In the genomic region with DNA sequence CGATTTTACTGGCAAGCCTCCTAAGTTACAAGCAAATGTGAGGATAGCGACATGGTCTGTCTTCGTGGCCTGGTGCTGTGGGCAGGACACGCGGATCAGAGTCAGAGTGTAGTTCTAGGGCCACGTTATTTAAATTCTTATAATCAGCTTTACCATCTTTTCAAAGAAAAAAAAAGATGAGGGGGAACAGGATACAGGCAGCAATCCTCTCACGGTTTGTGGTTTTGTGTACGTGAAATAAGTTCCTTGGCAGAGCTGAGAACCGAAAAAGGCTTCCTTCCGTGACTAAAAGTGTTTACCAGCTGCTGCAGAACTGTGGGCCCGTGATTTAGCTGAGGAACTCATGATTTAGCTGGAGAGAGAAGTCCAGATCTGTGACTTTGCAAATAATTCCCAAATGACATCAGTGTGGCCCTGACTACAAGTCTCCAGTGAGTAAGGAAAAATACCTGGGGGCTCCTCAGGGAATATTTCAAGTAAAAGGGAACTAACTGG, we compare ENCODE assay signal across 8 cellular contexts. TPM values are rescaled to one million over a fixed set of nuclear protein-coding genes. Genes with fewer than 3 reads are reported as not detected.
DNase-seq lines count a peak whose midpoint lies in the region; ATAC-seq and TF ChIP-seq lines count a peak whose summit lies in the region.

No MANE protein-coding gene starts in this region.

- H3K27ac ChIP-seq in KMS-11: no peak overlapping the region; the same call in 1 of the 2 replicates
- H3K27ac ChIP-seq in subcutaneous abdominal adipose tissue (ENCODE audit: low read depth, low read length): peak overlapping the region; percentile 80

- ATAC-seq in GM21576 (IDR thresholded peaks at IDR 0.05; ENCODE audit: unreplicated experiment): peak; percentile 72
- peak; percentile 72 to 87 for ATAC-seq in activated T-cell treated with anti-CD3 and anti-CD28 coated beads, Interleukin-2, amount 50 U/mL, for 4 hours

- H3K4me2 ChIP-seq in KMS-11: peak overlapping the region; percentile 25; the same call in 1 of the 2 replicates

- no peak for TF ChIP-seq CTCF in GM10266 (IDR thresholded peaks at IDR 0.05; ENCODE audit: control insufficient read depth, insufficient read depth, low read depth, missing control alignments)
- TF ChIP-seq CTCF in KMS-11 (conservative IDR thresholded peaks at IDR 0.05; ENCODE audit: low read depth, low read length): no peak

- peak overlapping the region; percentile 59 for H3K4me3 Mint-ChIP-seq in activated T-cell treated with anti-CD3 and anti-CD28 coated beads, Interleukin-2, amount 50 U/mL, for 4 hours
- peak overlapping the region; percentile 70 to 91 (median 80) for H3K4me3 Mint-ChIP-seq in immature natural killer cell

- H3K4me3 ChIP-seq in KMS-11 (IDR thresholded peaks at IDR 0.05; ENCODE audit: insufficient read depth, low read depth, low read length) (no peak overlapping the region), subcutaneous abdominal adipose tissue (ENCODE audit: low read depth in 1 of 5, low read length in 5 of 5) (peak overlapping the region in 3 of 5 donors; percentile 12 to 32 (median 18))

- no peaks in the 10 kb centered on the region for H4K20me1 ChIP-seq in KMS-11 (ENCODE audit: insufficient read depth)

- no peaks in the 10 kb centered on the region for H3K9me3 ChIP-seq in subcutaneous abdominal adipose tissue (ENCODE audit: control insufficient read depth in 5 of 5, low read length in 5 of 5)

- H2AFZ ChIP-seq in KMS-11 (ENCODE audit: low read depth): no peak overlapping the region

- H3K4me1 Mint-ChIP-seq in activated T-cell treated with anti-CD3 and anti-CD28 coated beads, Interleukin-2, amount 50 U/mL, for 4 hours (ENCODE audit: low read depth): peaks cover 63% of the 10 kb centered on the region
- H3K4me1 Mint-ChIP-seq in immature natural killer cell: peaks cover 65 to 78% of the 10 kb centered on the region in 2 donors

- H3K27me3 ChIP-seq in KMS-11 (ENCODE audit: insufficient read depth, low read depth): no peaks in the 10 kb centered on the region
- no peaks in the 10 kb centered on the region for H3K27me3 ChIP-seq in subcutaneous abdominal adipose tissue (ENCODE audit: control insufficient read depth in 5 of 5, insufficient read depth in 4 of 5, low read length in 5 of 5)

- no peak overlapping the region for H3K9ac ChIP-seq in KMS-11
- peak overlapping the region in 3 of 5 donors; percentile 25 to 57 (median 56) for H3K9ac ChIP-seq in subcutaneous abdominal adipose tissue (ENCODE audit: low read length in 5 of 5)

- peaks cover 2% of the 10 kb centered on the region for H3K36me3 Mint-ChIP-seq in activated T-cell treated with anti-CD3 and anti-CD28 coated beads, Interleukin-2, amount 50 U/mL, for 4 hours (ENCODE audit: insufficient read depth)
- peaks cover 7 to 26% (median 15%) of the 10 kb centered on the region in 3 donors for H3K36me3 Mint-ChIP-seq in immature natural killer cell

- H3K27ac Mint-ChIP-seq in immature natural killer cell: peak overlapping the region; percentile 88 to 97 (median 94)

- H3K36me3 ChIP-seq in KMS-11 (ENCODE audit: insufficient read depth) (no peaks in the 10 kb centered on the region), subcutaneous abdominal adipose tissue (ENCODE audit: control insufficient read depth in 5 of 5, insufficient read depth in 5 of 5, low read length in 5 of 5) (peaks cover 0 to 13% (median 6%) of the 10 kb centered on the region in 5 donors)

- H3K27me3 Mint-ChIP-seq in activated T-cell treated with anti-CD3 and anti-CD28 coated beads, Interleukin-2, amount 50 U/mL, for 4 hours (ENCODE audit: low read depth): no peaks in the 10 kb centered on the region
- H3K27me3 Mint-ChIP-seq in immature natural killer cell (ENCODE audit: low read depth in 3 of 3): peaks cover 3 to 15% (median 7%) of the 10 kb centered on the region in 3 donors

- no peaks in the 10 kb centered on the region for H3K9me3 Mint-ChIP-seq in activated T-cell treated with anti-CD3 and anti-CD28 coated beads, Interleukin-2, amount 50 U/mL, for 4 hours
- no peaks in the 10 kb centered on the region for H3K9me3 Mint-ChIP-seq in immature natural killer cell

- H3K79me2 ChIP-seq in KMS-11 (ENCODE audit: insufficient read depth, low read depth): no peaks in the 10 kb centered on the region

- no peaks in the 10 kb centered on the region for H3K4me1 ChIP-seq in KMS-11 (ENCODE audit: low read depth, poor library complexity, severe bottlenecking)
- H3K4me1 ChIP-seq in subcutaneous abdominal adipose tissue (ENCODE audit: control insufficient read depth in 5 of 5, insufficient read depth in 5 of 5, low read length in 5 of 5): peaks cover 2 to 58% (median 29%) of the 10 kb centered on the region in 5 donors

- peak; percentile 29 for DNase-seq in GM10266 (ENCODE audit: extremely low spot score)
- peak; percentile 28 for DNase-seq in activated T-cell treated with anti-CD3 and anti-CD28 coated beads, Interleukin-2, amount 50 U/mL, for 4 hours
- peak; percentile 74 to 81 (median 79) for DNase-seq in immature natural killer cell
- DNase-seq in NCI-H1417 (lab: John Stamatoyannopoulos, UW): no peak
- no peak for DNase-seq in SK-N-DZ (ENCODE audit: low spot score)

RNA-seq across cellular contexts. Expression of a gene that starts 27.2 kb away (rescaled TPM):
- 1 to 10 TPM; 1.3 to 1.5 (median 1.4) TPM for total RNA-seq in activated T-cell treated with anti-CD3 and anti-CD28 coated beads, Interleukin-2, amount 50 U/mL, for 4 hours
- 10 to 100 TPM; 36.1 to 49.1 (median 45.8) TPM for polyA plus RNA-seq in immature natural killer cell
- polyA plus RNA-seq in SK-N-DZ (2014; cell fraction: cytosol; rRNA removed): 8.6 and 27.6 TPM in 2 replicates
- polyA plus RNA-seq in SK-N-DZ (2014; cell fraction: nucleus; rRNA removed): 12.3 and 13.5 TPM in 2 replicates

Comparison
In these comparisons a context has a peak if more than half of its experiments do, and no peak if none do; other contexts are left out.
1. DNase-seq: peak in GM10266 (single experiment), activated T-cell treated with anti-CD3 and anti-CD28 coated beads, Interleukin-2, amount 50 U/mL, for 4 hours (single experiment) and immature natural killer cell (3 of 3); none in NCI-H1417 (0 of 3) and SK-N-DZ (single experiment).